ENCODE assay signal across 11 cellular contexts in genomic region chr11:75598264-75598663, GRCh38. TPM values are rescaled to one million over a fixed set of nuclear protein-coding genes. Genes with fewer than 3 reads are reported as not detected.
A peak's percentile ranks its signal among the peaks of the same experiment; 100 is the strongest.
DNase-seq lines count a peak whose midpoint lies in the region; ATAC-seq and TF ChIP-seq lines count a peak whose summit lies in the region.
"Had no signal": no experiment of that assay in that cellular context is flagged by ENCODE, and none has a peak within 500 bp of the region (broad histone marks: within the 10 kb centered on the region; RNA-seq: fewer than 3 reads in every experiment).

No MANE protein-coding gene starts in this region.

- ATAC-seq in Right ventricle myocardium inferior (peak; percentile 45), left lobe of liver (peak; percentile 78)
- ATAC-seq in stimulated activated effector memory CD8-positive, alpha-beta T cell treated with anti-CD3 and anti-CD28 coated beads, Interleukin-12 subunit alpha, Interleukin-12 subunit beta, amount 100 ng/mL, for 72 hours: no peak

- intact Hi-C loops in Right ventricle myocardium inferior (cut with DNase I): no loop called here
- intact Hi-C loops in cardiac septum (cut with DNase I): no loop called here

- CTCF ChIA-PET in GM10248 (lab: Yijun Ruan, JAX): interaction anchor here (0.7 to 2.6 kb wide), 12 partner anchors 9 to 721 kb away, joined by 3 to 11 read pairs (median 4); no protein-coding TSS in a partner anchor

- H3K9me3 Mint-ChIP-seq in stimulated activated effector memory CD8-positive, alpha-beta T cell treated with anti-CD3 and anti-CD28 coated beads, Interleukin-12 subunit alpha, Interleukin-12 subunit beta, amount 100 ng/mL, for 72 hours: no peaks in the 10 kb centered on the region
- H3K9me3 Mint-ChIP-seq: CD8-positive, alpha-beta memory T cell; H9 had no signal

- TF ChIP-seq CTCF in GM10248 (IDR thresholded peaks at IDR 0.05; ENCODE audit: control extremely low read depth, extremely low read depth, low read depth, missing control alignments): no peak

- H3K4me3 Mint-ChIP-seq in stimulated activated effector memory CD8-positive, alpha-beta T cell treated with anti-CD3 and anti-CD28 coated beads, Interleukin-12 subunit alpha, Interleukin-12 subunit beta, amount 100 ng/mL, for 72 hours: no peak overlapping the region
- H3K4me3 Mint-ChIP-seq: CD8-positive, alpha-beta memory T cell; H9 had no signal

- peaks cover under 1% of the 10 kb centered on the region for H3K4me1 Mint-ChIP-seq in stimulated activated effector memory CD8-positive, alpha-beta T cell treated with anti-CD3 and anti-CD28 coated beads, Interleukin-12 subunit alpha, Interleukin-12 subunit beta, amount 100 ng/mL, for 72 hours

- H3K27ac Mint-ChIP-seq in stimulated activated effector memory CD8-positive, alpha-beta T cell treated with anti-CD3 and anti-CD28 coated beads, Interleukin-12 subunit alpha, Interleukin-12 subunit beta, amount 100 ng/mL, for 72 hours: peak overlapping the region; percentile 9
- H3K27ac Mint-ChIP-seq: H9 had no signal

- DNase-seq in Right ventricle myocardium inferior (ENCODE audit: missing footprints): no peak
- DNase-seq in cardiac septum (ENCODE audit: low spot score): no peak
- peak; percentile 67 for DNase-seq in fibroblast of peridontal ligament (ENCODE audit: extremely low read depth)
- no peak for DNase-seq in left lobe of liver (ENCODE audit: low spot score)
- DNase-seq in stimulated activated effector memory CD8-positive, alpha-beta T cell treated with anti-CD3 and anti-CD28 coated beads, Interleukin-12 subunit alpha, Interleukin-12 subunit beta, amount 100 ng/mL, for 72 hours (ENCODE audit: low spot score in 2 of 2): no peak
- DNase-seq in midbrain (lab: John Stamatoyannopoulos, UW): no peak
- no peak for DNase-seq in activated CD8-positive, alpha-beta memory T cell treated with anti-CD3 and anti-CD28 coated beads, Interleukin-2, amount 50 U/mL, for 48 hours
- DNase-seq in GM10248 (ENCODE audit: extremely low spot score): no peak
- DNase-seq: CD8-positive, alpha-beta memory T cell; GOT3 had no signal

- POLR2A ChIA-PET in GM10248 (lab: Yijun Ruan, JAX): no interaction called here

- H3K36me3 Mint-ChIP-seq in stimulated activated effector memory CD8-positive, alpha-beta T cell treated with anti-CD3 and anti-CD28 coated beads, Interleukin-12 subunit alpha, Interleukin-12 subunit beta, amount 100 ng/mL, for 72 hours: no peaks in the 10 kb centered on the region
- H3K36me3 Mint-ChIP-seq: CD8-positive, alpha-beta memory T cell had no signal

RNA-seq across cellular contexts. Expression of gene SERPINH1, which starts 36.2 kb away (rescaled TPM):
- 65.8 TPM for total RNA-seq in Right ventricle myocardium inferior
- 133 TPM for total RNA-seq in cardiac septum
- total RNA-seq in left lobe of liver: 21.6 TPM
